Comparison of ENCODE assay signal across 8 cellular contexts in the genomic region with DNA sequence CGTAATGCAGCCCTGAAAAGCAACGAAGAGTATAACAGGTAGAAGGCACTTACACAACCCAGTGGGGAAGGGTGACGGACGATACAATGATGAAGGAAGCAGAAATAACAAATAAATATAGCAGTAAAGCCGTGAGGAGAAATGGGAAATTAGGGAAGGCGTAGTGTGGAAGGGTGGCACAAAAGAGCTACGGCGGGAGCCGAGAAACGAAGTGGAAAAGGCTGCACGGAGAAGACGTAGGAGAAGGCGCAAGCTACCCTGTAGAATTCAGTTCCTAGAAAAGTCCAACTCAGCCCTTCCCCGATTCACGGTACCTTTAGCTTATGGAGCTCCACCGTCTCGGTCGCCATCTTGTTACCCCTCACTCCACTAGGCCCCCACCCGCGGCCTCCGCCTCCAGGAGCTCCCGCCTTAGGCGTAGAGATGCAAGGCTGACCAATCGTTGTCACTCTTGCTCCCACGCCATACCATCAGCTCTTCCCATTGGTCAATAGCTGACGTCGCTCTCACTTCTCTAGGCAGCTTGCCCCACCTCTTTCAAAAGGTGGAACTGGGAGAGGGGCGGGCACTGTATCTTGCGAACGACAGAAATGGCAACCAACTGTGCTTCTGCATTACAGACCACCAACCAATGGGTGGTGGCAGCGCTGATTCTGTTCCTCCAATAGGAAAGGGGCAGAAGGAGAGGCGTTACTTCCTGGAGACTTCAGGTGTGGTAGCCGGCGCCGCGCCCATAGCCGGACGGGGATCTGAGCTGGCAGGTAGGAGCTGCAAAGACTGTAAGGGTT.
A peak's percentile ranks its signal among the peaks of the same experiment; 100 is the strongest.
DNase-seq lines count a peak whose midpoint lies in the region; ATAC-seq lines count a peak whose summit lies in the region.

A gene with protein sequence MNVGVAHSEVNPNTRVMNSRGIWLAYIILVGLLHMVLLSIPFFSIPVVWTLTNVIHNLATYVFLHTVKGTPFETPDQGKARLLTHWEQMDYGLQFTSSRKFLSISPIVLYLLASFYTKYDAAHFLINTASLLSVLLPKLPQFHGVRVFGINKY (plus strand): TSS at position 690 of the 788 bp plus-strand sequence. CDS start 959 bp downstream, outside the sequence.
A gene with protein sequence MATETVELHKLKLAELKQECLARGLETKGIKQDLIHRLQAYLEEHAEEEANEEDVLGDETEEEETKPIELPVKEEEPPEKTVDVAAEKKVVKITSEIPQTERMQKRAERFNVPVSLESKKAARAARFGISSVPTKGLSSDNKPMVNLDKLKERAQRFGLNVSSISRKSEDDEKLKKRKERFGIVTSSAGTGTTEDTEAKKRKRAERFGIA (minus strand): TSS at position 373 of the 788 bp plus-strand sequence. CDS start 23 bp downstream, at position 350.

- H3K27ac ChIP-seq in BLaER1, result peak within 1 kb of the TSS; percentile 86
- H3K27ac ChIP-seq in cingulate gyrus (ENCODE audit: low read depth, low read length), result peak within 1 kb of the TSS; percentile 80

- H3K9me3 ChIP-seq in BLaER1, result no peaks in the 10 kb centered on the region

- H3K27me3 ChIP-seq in BLaER1, result no peaks in the 10 kb centered on the region

- peak within 1 kb of the TSS; percentile 87 for H3K4me3 ChIP-seq in BLaER1

- peaks cover 60% of the 10 kb centered on the region for H4K20me1 ChIP-seq in BLaER1

- H3K4me2 ChIP-seq in BLaER1, result peak within 1 kb of the TSS; percentile 96

- H3K9ac ChIP-seq in BLaER1, result peak within 1 kb of the TSS; percentile 93

- H3K4me1 ChIP-seq in BLaER1, result peaks cover 37% of the 10 kb centered on the region

- DNase-seq in NCI-H524 treated with DMSO at 0.1 percent for 48 hours (lab: John Stamatoyannopoulos, UW), result peak; percentile 98
- DNase-seq in activated CD4-positive, alpha-beta T cell treated with anti-CD3 and anti-CD28 coated beads for 4 hours, result peak; percentile 95 to 96
- DNase-seq in kidney glomerular epithelial cell (lab: John Stamatoyannopoulos, UW), result peak; percentile 100
- DNase-seq in stimulated activated CD4-positive, alpha-beta T cell treated with anti-CD3 and anti-CD28 coated beads, Interleukin-1b, Interleukin-23, amount 100 ng/mL, for 1 hour (ENCODE audit: low read depth in 2 of 2), result peak; percentile 76 to 91

- H3K36me3 ChIP-seq in BLaER1, result peaks cover 70% of the 10 kb centered on the region

- ATAC-seq in GM19324 (IDR thresholded peaks at IDR 0.05; ENCODE audit: low FRiP score, unreplicated experiment) (peak; percentile 99), HG03460 (IDR thresholded peaks at IDR 0.05; ENCODE audit: unreplicated experiment) (peak; percentile 97)

Comparison
In these comparisons a context has a peak if more than half of its experiments do, and no peak if none do; other contexts are left out.
1. Peak in every context shown above with its lines: DNase-seq, ATAC-seq, H3K4me3 ChIP-seq and H3K27ac ChIP-seq.